Comparison of ENCODE assay signal across 19 cellular contexts in the genomic region with DNA sequence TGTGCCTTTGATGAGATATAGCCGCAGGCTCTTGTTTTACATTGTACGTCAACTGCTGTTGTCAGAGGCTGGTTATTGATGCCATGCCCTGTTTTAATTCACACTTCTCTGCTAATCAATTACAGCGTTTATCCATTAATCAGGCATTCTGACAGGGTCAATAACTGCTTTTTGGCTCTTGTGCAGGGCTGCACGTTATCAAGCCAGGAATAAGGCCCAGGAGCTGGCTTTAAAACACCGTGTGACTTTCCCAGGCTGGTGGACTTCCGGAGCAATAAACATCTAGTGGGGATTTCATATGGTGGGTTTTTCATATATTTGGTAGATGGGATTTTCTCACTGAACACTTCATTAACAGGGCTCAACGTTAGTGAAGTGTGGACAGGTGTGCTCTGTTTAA.
DNase-seq lines count a peak whose midpoint lies in the region; ATAC-seq, FAIRE-seq and TF ChIP-seq lines count a peak whose summit lies in the region.
"Had no signal": no experiment of that assay in that cellular context is flagged by ENCODE, and none has a peak within 500 bp of the region (broad histone marks: within the 10 kb centered on the region; RNA-seq: fewer than 3 reads in every experiment).

No MANE protein-coding gene starts in this region.

- H3K23me2 ChIP-seq in H1 (ENCODE audit: low read depth, low read length), result no peaks in the 10 kb centered on the region

- H3K9ac ChIP-seq in HUES64 (ENCODE audit: low read depth, low read length), result no peak overlapping the region
- no peak overlapping the region; a peak in 2 of 7 replicates for H3K9ac ChIP-seq in H1 (replicated peaks in 1 of 4; ENCODE audit: extremely low read depth in 1 of 4, low read depth in 3 of 4, low read length in 3 of 4)
- H3K9ac ChIP-seq: BLaER1 treated with 17β-estradiol and CSF1 and Interleukin-3, amounts not matched to agents 10 nM and 100 nM had no signal

- no peak for TF ChIP-seq CTCF in GM12865 (IDR thresholded peaks at IDR 0.05; ENCODE audit: insufficient read depth, low read depth, low read length, missing control alignments)
- no peak for TF ChIP-seq CTCF in H1 (IDR thresholded peaks at IDR 0.05; ENCODE audit: control extremely low read depth in 1 of 3, insufficient read depth in 1 of 3, low read depth in 1 of 3, low read length in 3 of 3)
- TF ChIP-seq CTCF in neural crest cell (conservative IDR thresholded peaks at IDR 0.05), result no peak
- TF ChIP-seq CTCF in foreskin fibroblast (IDR thresholded peaks at IDR 0.05; ENCODE audit: low read depth, low read length), result no peak
- TF ChIP-seq CTCF in thyroid gland (IDR thresholded peaks at IDR 0.05), result no peak

- no peak overlapping the region for H2BK15ac ChIP-seq in H1 (ENCODE audit: low read length)

- H3K4me3 ChIP-seq in GM12865 (ENCODE audit: low read depth, low read length) (no peak overlapping the region), HUES64 (ENCODE audit: low read length) (no peak overlapping the region), H1 (ENCODE audit: extremely low read depth in 1 of 4, insufficient read depth in 2 of 4, low read depth in 3 of 4, low read length in 4 of 4) (no peak overlapping the region), foreskin fibroblast (ENCODE audit: low read depth in 1 of 2, low read length in 2 of 2) (no peak overlapping the region), thyroid gland (replicated peaks in 1 of 3) (no peak overlapping the region)
- H3K4me3 ChIP-seq: A549; BLaER1 treated with 17β-estradiol and CSF1 and Interleukin-3, amounts not matched to agents 10 nM and 100 nM; K562; PC-9; SJCRH30 had no signal

- POLR2A ChIA-PET in H1 (lab: Charles Lee; ENCODE audit: partially characterized antibody), result no interaction called here

- H3K4me1 ChIP-seq in HUES64 (ENCODE audit: insufficient read depth, low read length), result peaks cover 77% of the 10 kb centered on the region
- H3K4me1 ChIP-seq in H1 (replicated peaks in 1 of 4; ENCODE audit: control insufficient read depth in 3 of 4, insufficient read depth in 4 of 4, low read length in 3 of 4), result peaks cover 3 to 26% (median 25%) of the 10 kb centered on the region in 4 experiments; a peak in 6 of 7 replicates
- peaks cover 0 to 3% of the 10 kb centered on the region in 2 donors for H3K4me1 ChIP-seq in thyroid gland
- H3K4me1 ChIP-seq: A549, SJCRH30 had no signal

- no peaks in the 10 kb centered on the region for H3K27me3 Mint-ChIP-seq in neural crest cell (ENCODE audit: low read depth)

- no peak for TF ChIP-seq POLR2A in H1 (IDR thresholded peaks at IDR 0.05; ENCODE audit: control extremely low read depth in 1 of 2, low read depth in 2 of 2, low read length in 2 of 2)
- TF ChIP-seq POLR2A in thyroid gland (IDR thresholded peaks at IDR 0.05), result no peak

- H3K79me1 ChIP-seq in H1 (ENCODE audit: low read depth, low read length), result 0 out of 2 replicates have a peak, but pooled peaks cover 2% of the 10 kb centered on the region

- H2BK12ac ChIP-seq in H1 (ENCODE audit: low read depth, low read length), result 0 out of 2 replicates have a peak overlapping the region, but pooled peaks have one; percentile 76

- no peak overlapping the region for H3K4me2 ChIP-seq in H1 (ENCODE audit: insufficient read depth in 1 of 2, low read depth in 2 of 2, low read length in 2 of 2)
- H3K4me2 ChIP-seq: A549, PC-9 had no signal

- no peaks in the 10 kb centered on the region for H3K36me3 Mint-ChIP-seq in neural crest cell (ENCODE audit: low read depth)

- WGBS in HUES64, result 92% methylated on average over 7 of the region's 7 CpGs
- WGBS in H1 (ENCODE audit: extremely low coverage in 1 of 2, insufficient coverage in 1 of 2, insufficient read length in 1 of 2, insufficient replicate concordance in 2 of 2, low coverage in 1 of 2, low lambda C conversion rate in 2 of 2, missing lambda C conversion rate in 1 of 2), 2 experiments, result 97% methylated on average over 7 of the region's 7 CpGs; no CpG with 5 or more reads in 1 of the 2 experiments
- 81 to 83% methylated on average over 7 of the region's 7 CpGs for WGBS in thyroid gland, 2 donors

- H3K14ac ChIP-seq in H1 (ENCODE audit: insufficient read length), result no peak overlapping the region

- H3K4me1 Mint-ChIP-seq in neural crest cell, result peaks cover 66% of the 10 kb centered on the region
- H3K4me1 Mint-ChIP-seq: CD8-positive, alpha-beta memory T cell had no signal

- H3K9me3 ChIP-seq in HUES64 (ENCODE audit: insufficient read depth, low read depth, low read length) (no peaks in the 10 kb centered on the region), H1 (ENCODE audit: insufficient read depth in 2 of 2, low read depth in 1 of 2, low read length in 1 of 2) (no peaks in the 10 kb centered on the region), thyroid gland (no peaks in the 10 kb centered on the region)
- H3K9me3 ChIP-seq: A549, SJCRH30 had no signal

- H2BK5ac ChIP-seq in H1 (ENCODE audit: low read depth, low read length), result no peak overlapping the region; the same call in 1 of the 2 replicates

- no peak for TF ChIP-seq RAD21 in H1 (IDR thresholded peaks at IDR 0.05 in 1 of 2, conservative IDR thresholded peaks at IDR 0.05 in 1 of 2; ENCODE audit: low read depth in 2 of 2, low read length in 2 of 2)

- no peak overlapping the region for H2AFZ ChIP-seq in H1 (ENCODE audit: low read length)
- H2AFZ ChIP-seq: PC-9 had no signal

- CTCF ChIA-PET in H1 (lab: Charles Lee; ENCODE audit: partially characterized antibody), result interaction anchor here (0.7 to 1.4 kb wide), 4 partner anchors 9 to 177 kb away, joined by 3 to 5 read pairs (median 4); no protein-coding TSS in a partner anchor

- TF ChIP-seq EP300 in H1 (IDR thresholded peaks at IDR 0.05; ENCODE audit: borderline replicate concordance in 1 of 2, low read depth in 2 of 2, low read length in 2 of 2), result no peak

- H3K18ac ChIP-seq in H1 (ENCODE audit: extremely low read depth, low read length), result peak overlapping the region; percentile 52

- DNase-seq in GM12865 (ENCODE audit: low read depth) (peak; percentile 73), H1 (ENCODE audit: low read depth in 1 of 2, low spot score in 2 of 2) (peak in 1 of 2 experiments; percentile 34), neural crest cell (ENCODE audit: low read depth, low spot score) (no peak), NCI-H1105 (lab: John Stamatoyannopoulos, UW) (no peak), foreskin fibroblast (no peak), thyroid gland (no peak)
- DNase-seq: CD8-positive, alpha-beta memory T cell; DND-41; GDM1; NCI-H1694 treated with DMSO at 0.1 percent for 48 hours; NCI-H526 treated with DMSO at 0.1 percent for 48 hours; PC-9; SJCRH30 had no signal

- no peak for ATAC-seq in HG03095 (IDR thresholded peaks at IDR 0.05; ENCODE audit: unreplicated experiment)
- ATAC-seq: A549, K562 had no signal

- no peaks in the 10 kb centered on the region for H3K9me3 Mint-ChIP-seq in neural crest cell
- H3K9me3 Mint-ChIP-seq: CD8-positive, alpha-beta memory T cell had no signal

- no peak overlapping the region for H2AK5ac ChIP-seq in H1 (ENCODE audit: low read depth, low read length)

- H3K27ac ChIP-seq in HUES64 (ENCODE audit: low read depth, low read length) (peak overlapping the region; percentile 53), H1 (ENCODE audit: low read depth, low read length) (no peak overlapping the region), thyroid gland (no peak overlapping the region)
- H3K27ac ChIP-seq: A549, PC-9, SJCRH30 had no signal

- H3K27me3 ChIP-seq in HUES64 (ENCODE audit: insufficient read depth, low read length), result no peaks in the 10 kb centered on the region
- no peaks in the 10 kb centered on the region for H3K27me3 ChIP-seq in H1 (replicated peaks in 1 of 4; ENCODE audit: control insufficient read depth in 3 of 4, extremely low read depth in 1 of 4, insufficient read depth in 3 of 4, low read length in 3 of 4)
- no peaks in the 10 kb centered on the region for H3K27me3 ChIP-seq in thyroid gland
- H3K27me3 ChIP-seq: BLaER1 treated with 17β-estradiol and CSF1 and Interleukin-3, amounts not matched to agents 10 nM and 100 nM; SJCRH30 had no signal

- peak; percentile 19 for FAIRE-seq in H1 (lab: Jason Lieb, UNC)
- FAIRE-seq: A549, HTR-8/SVneo, K562 had no signal

- H3K79me2 ChIP-seq in H1 (ENCODE audit: control insufficient read depth in 1 of 2, insufficient read depth in 2 of 2, low read length in 2 of 2), result no peaks in the 10 kb centered on the region

- 0 out of 2 replicates have a peak overlapping the region, but pooled peaks have one; percentile 51 for H2BK20ac ChIP-seq in H1 (ENCODE audit: low read length)

- peak overlapping the region; percentile 55 for H3K4ac ChIP-seq in H1 (replicated peaks; ENCODE audit: insufficient read length, low read depth, low read length)

- intact Hi-C loops in thyroid gland (cut with DNase I), result no loop called here

- H3K36me3 ChIP-seq in HUES64 (ENCODE audit: insufficient read depth, low read length) (no peaks in the 10 kb centered on the region), H1 (ENCODE audit: control insufficient read depth in 2 of 4, insufficient read depth in 4 of 4, low read length in 3 of 4) (no peaks in the 10 kb centered on the region), thyroid gland (no peaks in the 10 kb centered on the region)
- H3K36me3 ChIP-seq: BLaER1 treated with 17β-estradiol and CSF1 and Interleukin-3, amounts not matched to agents 10 nM and 100 nM; SJCRH30 had no signal

- no peak overlapping the region for H4K8ac ChIP-seq in H1 (ENCODE audit: extremely low read depth, insufficient read depth, low read length)

- H3K56ac ChIP-seq in H1 (replicated peaks; ENCODE audit: insufficient read length, low read depth, low read length), result no peak overlapping the region

- H4K20me1 ChIP-seq in H1 (replicated peaks in 1 of 2; ENCODE audit: control insufficient read depth in 1 of 2, insufficient read depth in 2 of 2, low read length in 2 of 2), result no peaks in the 10 kb centered on the region
- H4K20me1 ChIP-seq: BLaER1 treated with 17β-estradiol and CSF1 and Interleukin-3, amounts not matched to agents 10 nM and 100 nM had no signal

- no peak overlapping the region for H3K23ac ChIP-seq in H1 (ENCODE audit: insufficient read length)

- peak overlapping the region; percentile 53 for H3K27ac Mint-ChIP-seq in neural crest cell (ENCODE audit: unreplicated experiment)
- H3K27ac Mint-ChIP-seq: CD8-positive, alpha-beta memory T cell had no signal

- no peak overlapping the region for H4K5ac ChIP-seq in H1 (ENCODE audit: insufficient read length, low read depth, low read length)

- H3K4me3 Mint-ChIP-seq in neural crest cell, result peak overlapping the region; percentile 62
- H3K4me3 Mint-ChIP-seq: CD8-positive, alpha-beta memory T cell had no signal

- H2BK120ac ChIP-seq in H1 (replicated peaks; ENCODE audit: low read depth, low read length), result peak overlapping the region; percentile 97

- peak overlapping the region; percentile 92 for H4K91ac ChIP-seq in H1 (replicated peaks; ENCODE audit: insufficient read length, low read length)

TF ChIP-seq in H1, 55 proteins besides CTCF, POLR2A, EP300 and RAD21 (continues in another document):
- no peak for TF ChIP-seq ZNF274 (IDR thresholded peaks at IDR 0.05; ENCODE audit: borderline replicate concordance, extremely low read depth, low read length)
- no peak for TF ChIP-seq SUZ12 (IDR thresholded peaks at IDR 0.05; ENCODE audit: low read length)
- TF ChIP-seq BACH1 (IDR thresholded peaks at IDR 0.05; ENCODE audit: low read length), result no peak
- no peak for TF ChIP-seq NRF1 (IDR thresholded peaks at IDR 0.05; ENCODE audit: low read depth, low read length)
- no peak for TF ChIP-seq POLR2AphosphoS5 (IDR thresholded peaks at IDR 0.05; ENCODE audit: low read depth, low read length)
